30 cellular contexts compared by ENCODE assay signal in the genomic region with DNA sequence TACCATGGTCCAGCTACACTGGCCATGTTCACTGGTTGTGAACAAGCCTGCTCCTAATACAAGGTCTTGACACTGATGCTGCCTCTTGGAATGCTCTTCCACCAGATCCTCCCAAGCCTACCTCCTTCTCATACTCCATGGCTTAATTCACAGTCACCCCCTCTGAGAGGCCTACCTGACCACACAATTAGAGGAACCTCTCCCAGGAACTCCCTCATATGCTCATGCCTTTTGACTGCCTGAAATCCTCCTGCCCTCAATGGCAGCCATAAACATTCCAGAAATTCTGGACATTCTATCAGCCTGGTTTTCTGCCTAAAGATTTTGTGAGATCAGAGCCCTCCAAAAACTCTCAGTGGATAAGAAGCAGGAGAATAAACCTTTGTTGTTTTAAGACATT.
DNase-seq lines count a peak whose midpoint lies in the region; TF ChIP-seq lines count a peak whose summit lies in the region.
"Had no signal": no experiment of that assay in that cellular context is flagged by ENCODE, and none has a peak within 500 bp of the region (broad histone marks: within the 10 kb centered on the region; RNA-seq: fewer than 3 reads in every experiment).

No MANE protein-coding gene starts in this region.

- no peak overlapping the region for H3K4me3 Mint-ChIP-seq in neural crest cell
- H3K4me3 Mint-ChIP-seq: activated naive CD8-positive, alpha-beta T cell treated with anti-CD3 and anti-CD28 coated beads, Interleukin-2, amount 10 ng/mL, durations not matched to agents 7 days and 5 days; brain; CD8-positive, alpha-beta T cell; naive B cell; stimulated activated naive B cell treated with anti-CD40 and anti-IgM and Interleukin-4, amounts not matched to agents 10 μg/mL and 1 μg/mL and 100 μg/mL, for 72 hours had no signal

- no peaks in the 10 kb centered on the region for H3K36me3 Mint-ChIP-seq in neural crest cell (ENCODE audit: low read depth)
- H3K36me3 Mint-ChIP-seq: activated naive CD8-positive, alpha-beta T cell treated with anti-CD3 and anti-CD28 coated beads, Interleukin-2, amount 10 ng/mL, durations not matched to agents 7 days and 5 days; brain; CD8-positive, alpha-beta T cell; naive B cell; stimulated activated naive B cell treated with anti-CD40 and anti-IgM and Interleukin-4, amounts not matched to agents 10 μg/mL and 1 μg/mL and 100 μg/mL, for 72 hours had no signal

- H3K9me3 Mint-ChIP-seq in neural crest cell: peaks cover 2% of the 10 kb centered on the region
- H3K9me3 Mint-ChIP-seq: activated naive CD8-positive, alpha-beta T cell treated with anti-CD3 and anti-CD28 coated beads, Interleukin-2, amount 10 ng/mL, durations not matched to agents 7 days and 5 days; CD8-positive, alpha-beta T cell had no signal

- H3K27ac Mint-ChIP-seq in neural crest cell (ENCODE audit: unreplicated experiment): peak overlapping the region; percentile 13
- H3K27ac Mint-ChIP-seq: activated naive CD8-positive, alpha-beta T cell treated with anti-CD3 and anti-CD28 coated beads, Interleukin-2, amount 10 ng/mL, durations not matched to agents 7 days and 5 days; brain; CD8-positive, alpha-beta T cell; stimulated activated naive B cell treated with anti-CD40 and anti-IgM and Interleukin-4, amounts not matched to agents 10 μg/mL and 1 μg/mL and 100 μg/mL, for 72 hours had no signal

- DNase-seq in EH (ENCODE audit: low read depth) (peak; percentile 91), SW480 (ENCODE audit: low spot score) (peak; percentile 16), glomerular visceral epithelial cell (ENCODE audit: extremely low spot score) (peak; percentile 44), neural crest cell (ENCODE audit: low read depth, low spot score) (no peak), caudate nucleus (lab: John Stamatoyannopoulos, UW) (no peak), Ammon's horn (ENCODE audit: low spot score) (no peak), NCI-H128 (lab: John Stamatoyannopoulos, UW; ENCODE audit: unreplicated experiment) (no peak), occipital lobe (lab: John Stamatoyannopoulos, UW) (no peak)
- DNase-seq: activated CD4-positive, alpha-beta T cell treated with anti-CD3 and anti-CD28 coated beads for 4 hours; activated effector memory CD4-positive, alpha-beta T cell treated with Interleukin-2 at 50 U/mL for 16 hours; activated naive CD8-positive, alpha-beta T cell treated with anti-CD3 and anti-CD28 coated beads, Interleukin-2, amount 10 ng/mL, durations not matched to agents 7 days and 5 days; activated T-cell treated with anti-CD3 and anti-CD28 coated beads for 4 hours; CD8-positive, alpha-beta T cell; DMS153; effector CD4-positive, alpha-beta T cell; GF-D8; HCEC 1CT; head of caudate nucleus; Kasumi-1; left colon; naive B cell; NCI-H1694 treated with DMSO at 0.1 percent for 48 hours; NCI-H2171 treated with DMSO at 0.1 percent for 48 hours; NCI-H526 treated with DMSO at 0.1 percent for 48 hours; psoas muscle; SHP77; stimulated activated CD4-positive, alpha-beta T cell treated with anti-CD3 and anti-CD28 coated beads, Interleukin-15, amount 100 ng/mL, for 24 hours; stimulated activated naive B cell treated with anti-CD40 and anti-IgM and Interleukin-4, amounts not matched to agents 10 μg/mL and 1 μg/mL and 100 μg/mL, for 72 hours had no signal

- TF ChIP-seq CTCF in neural crest cell (conservative IDR thresholded peaks at IDR 0.05): no peak

- no peak overlapping the region for H3K27ac ChIP-seq in caudate nucleus (ENCODE audit: low read depth, low read length)
- H3K27ac ChIP-seq: psoas muscle, VCaP had no signal

- H3K4me1 Mint-ChIP-seq in neural crest cell: no peaks in the 10 kb centered on the region
- H3K4me1 Mint-ChIP-seq: activated naive CD8-positive, alpha-beta T cell treated with anti-CD3 and anti-CD28 coated beads, Interleukin-2, amount 10 ng/mL, durations not matched to agents 7 days and 5 days; naive B cell; stimulated activated naive B cell treated with anti-CD40 and anti-IgM and Interleukin-4, amounts not matched to agents 10 μg/mL and 1 μg/mL and 100 μg/mL, for 72 hours had no signal

- no peaks in the 10 kb centered on the region for H3K27me3 Mint-ChIP-seq in neural crest cell (ENCODE audit: low read depth)
- H3K27me3 Mint-ChIP-seq: activated naive CD8-positive, alpha-beta T cell treated with anti-CD3 and anti-CD28 coated beads, Interleukin-2, amount 10 ng/mL, durations not matched to agents 7 days and 5 days; brain had no signal

Comparison
In these comparisons a context has a peak if more than half of its experiments do, and no peak if none do; other contexts are left out.
1. DNase-seq: peak in EH (single experiment), SW480 (single experiment) and glomerular visceral epithelial cell (single experiment); none in neural crest cell (single experiment), caudate nucleus (0 of 61), Ammon's horn (single experiment), NCI-H128 (single experiment) and occipital lobe (single experiment).